19 cellular contexts compared by ENCODE assay signal in the genomic region with DNA sequence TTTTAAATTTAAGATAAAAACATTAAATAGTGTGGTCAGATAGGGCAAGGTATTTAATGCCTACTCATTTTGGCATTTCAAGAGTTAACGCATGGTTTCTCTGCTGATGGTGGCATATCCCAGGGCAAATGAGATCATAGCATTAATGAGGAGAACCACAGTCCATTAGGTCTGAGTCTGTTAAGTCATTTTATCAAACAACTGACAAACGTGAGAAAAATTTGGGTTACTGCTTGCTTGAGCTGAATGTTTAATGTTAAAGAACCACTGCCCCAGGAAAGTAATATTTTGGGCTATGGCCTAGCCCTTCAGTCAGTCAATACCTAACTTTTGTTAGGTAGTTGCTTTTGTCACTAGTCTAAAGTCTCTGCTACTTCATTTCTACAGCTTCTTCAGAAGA. TPM values are rescaled to one million over a fixed set of nuclear protein-coding genes. Genes with fewer than 3 reads are reported as not detected.
A peak's percentile ranks its signal among the peaks of the same experiment; 100 is the strongest.
DNase-seq lines count a peak whose midpoint lies in the region; ATAC-seq, FAIRE-seq and TF ChIP-seq lines count a peak whose summit lies in the region.
"Had no signal": no experiment of that assay in that cellular context is flagged by ENCODE, and none has a peak within 500 bp of the region (broad histone marks: within the 10 kb centered on the region; RNA-seq: fewer than 3 reads in every experiment).

No MANE protein-coding gene starts in this region.

- H3K36me3 Mint-ChIP-seq in activated CD8-positive, alpha-beta memory T cell treated with anti-CD3 and anti-CD28 coated beads, Interleukin-2, amount 10 ng/mL, durations not matched to agents 7 days and 5 days: peaks cover 33% of the 10 kb centered on the region

- no peak overlapping the region for H3K27ac Mint-ChIP-seq in activated CD8-positive, alpha-beta memory T cell treated with anti-CD3 and anti-CD28 coated beads, Interleukin-2, amount 10 ng/mL, durations not matched to agents 7 days and 5 days

- CTCF ChIA-PET in activated CD8-positive, alpha-beta memory T cell treated with anti-CD3 and anti-CD28 coated beads, Interleukin-2, amount 10 ng/mL, durations not matched to agents 7 days and 5 days (lab: Charles Lee): no interaction called here
- CTCF ChIA-PET in HEK293T (lab: Yijun Ruan, JAX): no interaction called here

- no peak for ATAC-seq in activated CD8-positive, alpha-beta memory T cell treated with anti-CD3 and anti-CD28 coated beads, Interleukin-2, amount 10 ng/mL, durations not matched to agents 7 days and 5 days
- ATAC-seq: HepG2 had no signal

- no peak for TF ChIP-seq POLR2A in GM12892 (IDR thresholded peaks at IDR 0.05; ENCODE audit: low read depth, low read length)

- in situ Hi-C loops in Caki2 (cut with HindIII; ENCODE audit: low pct_unique_long_range_greater_than_20kb, low sequenced_read_pairs): loop anchor here (5.0 kb wide), 1 partner anchor 103 kb away; no protein-coding TSS in a partner anchor

- H3K4me3 Mint-ChIP-seq in activated CD8-positive, alpha-beta memory T cell treated with anti-CD3 and anti-CD28 coated beads, Interleukin-2, amount 10 ng/mL, durations not matched to agents 7 days and 5 days: no peak overlapping the region
- H3K4me3 Mint-ChIP-seq: CD4-positive, CD25-positive, alpha-beta regulatory T cell had no signal

- H3K4me1 Mint-ChIP-seq in activated CD8-positive, alpha-beta memory T cell treated with anti-CD3 and anti-CD28 coated beads, Interleukin-2, amount 10 ng/mL, durations not matched to agents 7 days and 5 days: no peaks in the 10 kb centered on the region
- H3K4me1 Mint-ChIP-seq: CD4-positive, CD25-positive, alpha-beta regulatory T cell had no signal

- POLR2A ChIA-PET in HEK293T (lab: Yijun Ruan, JAX): no interaction called here

- no peak for FAIRE-seq in GM12892 (lab: Jason Lieb, UNC)
- FAIRE-seq: GM19239, H1, HepG2, HTR-8/SVneo had no signal

- H3K9me3 Mint-ChIP-seq in activated CD8-positive, alpha-beta memory T cell treated with anti-CD3 and anti-CD28 coated beads, Interleukin-2, amount 10 ng/mL, durations not matched to agents 7 days and 5 days (ENCODE audit: low read depth): no peaks in the 10 kb centered on the region
- H3K9me3 Mint-ChIP-seq: CD4-positive, CD25-positive, alpha-beta regulatory T cell had no signal

- no peaks in the 10 kb centered on the region for H3K27me3 Mint-ChIP-seq in activated CD8-positive, alpha-beta memory T cell treated with anti-CD3 and anti-CD28 coated beads, Interleukin-2, amount 10 ng/mL, durations not matched to agents 7 days and 5 days
- H3K27me3 Mint-ChIP-seq: CD4-positive, CD25-positive, alpha-beta regulatory T cell had no signal

- DNase-seq in Caki2 (ENCODE audit: low read depth) (peak; percentile 90), M059J (ENCODE audit: low read depth) (peak; percentile 69), astrocyte of the hippocampus (ENCODE audit: low read depth, low spot score) (peak; percentile 55), kidney glomerular epithelial cell (lab: John Stamatoyannopoulos, UW) (peak; percentile 64), GM12892 (ENCODE audit: insufficient read length) (no peak), dermis blood vessel endothelial cell (no peak), HEK293T (ENCODE audit: extremely low spot score) (no peak)
- no peak for DNase-seq in activated CD8-positive, alpha-beta memory T cell treated with anti-CD3 and anti-CD28 coated beads, Interleukin-2, amount 10 ng/mL, durations not matched to agents 7 days and 5 days
- DNase-seq: 8988T; ACHN; Calu3; CD4-positive, CD25-positive, alpha-beta regulatory T cell; DMS 273 treated with DMSO at 0.1 percent for 48 hours; GDM1; HCEC 1CT had no signal

TF ChIP-seq in HEK293T, 16 proteins besides CTCF, POLR2A, EP300 and RAD21:
- TF ChIP-seq BHLHE40 (IDR thresholded peaks at IDR 0.05; ENCODE audit: borderline replicate concordance): no peak
- TF ChIP-seq ARNT (IDR thresholded peaks at IDR 0.05): no peak
- TF ChIP-seq FOXK2 (IDR thresholded peaks at IDR 0.05): no peak
- no peak for TF ChIP-seq L3MBTL2 (conservative IDR thresholded peaks at IDR 0.05)
- no peak for TF ChIP-seq ZNF384 (IDR thresholded peaks at IDR 0.05)
- TF ChIP-seq SUZ12 (IDR thresholded peaks at IDR 0.05): no peak
- no peak for TF ChIP-seq HDGF (IDR thresholded peaks at IDR 0.05; ENCODE audit: borderline replicate concordance)
- no peak for TF ChIP-seq SP1 (IDR thresholded peaks at IDR 0.05)
- TF ChIP-seq TARDBP (IDR thresholded peaks at IDR 0.05): no peak
- no peak for TF ChIP-seq PKNOX1 (IDR thresholded peaks at IDR 0.05)

RNA-seq across cellular contexts. Expression of gene SLC2A2, which starts 37.9 kb away (rescaled TPM):
- not detected in 2 replicates for total RNA-seq in Caki2 (2014; rRNA removed; shearing (Covaris generic); ENCODE audit: low replicate concordance)
- 0.12 and 0.32 TPM in 2 replicates for total RNA-seq in M059J (2014; rRNA removed; shearing (Covaris generic))
- total RNA-seq in activated CD8-positive, alpha-beta memory T cell treated with anti-CD3 and anti-CD28 coated beads, Interleukin-2, amount 10 ng/mL, durations not matched to agents 7 days and 5 days: not detected
- not detected for polyA plus RNA-seq in GM12892 (2012; ENCODE audit: missing spikeins)
- total RNA-seq in dermis blood vessel endothelial cell: not detected in 2 replicates
- total RNA-seq: CD4-positive, CD25-positive, alpha-beta regulatory T cell; H1 had no signal
- polyA plus RNA-seq: CD4-positive, CD25-positive, alpha-beta regulatory T cell; H1 had no signal

Comparison
In these comparisons a context has a peak if more than half of its experiments do, and no peak if none do; other contexts are left out.
1. DNase-seq: peak in Caki2 (single experiment), M059J (single experiment), astrocyte of the hippocampus (single experiment) and kidney glomerular epithelial cell (single experiment); none in activated CD8-positive, alpha-beta memory T cell treated with anti-CD3 and anti-CD28 coated beads, Interleukin-2, amount 10 ng/mL, durations not matched to agents 7 days and 5 days (single experiment), GM12892 (single experiment), dermis blood vessel endothelial cell (single experiment) and HEK293T (single experiment).